ENCODE assay signal across 12 cellular contexts in genomic region chr17:2435852-2436251, GRCh38. TPM values are rescaled to one million over a fixed set of nuclear protein-coding genes. Genes with fewer than 3 reads are reported as not detected.
DNase-seq lines count a peak whose midpoint lies in the region; ATAC-seq lines count a peak whose summit lies in the region.
"Had no signal": no experiment of that assay in that cellular context is flagged by ENCODE, and none has a peak within 500 bp of the region (broad histone marks: within the 10 kb centered on the region; RNA-seq: fewer than 3 reads in every experiment).

No MANE protein-coding gene starts in this region.

- H3K9me3 ChIP-seq in SJCRH30 (replicated peaks): no peaks in the 10 kb centered on the region
- no peaks in the 10 kb centered on the region for H3K9me3 ChIP-seq in HAP-1
- H3K9me3 ChIP-seq: BE2C, upper lobe of right lung had no signal

- H3K4me1 ChIP-seq in SJCRH30 (peaks cover 7% of the 10 kb centered on the region), HAP-1 (peaks cover 13% of the 10 kb centered on the region)
- H3K4me1 ChIP-seq: BE2C, upper lobe of right lung had no signal

- in situ Hi-C loops in G401 (cut with HindIII; ENCODE audit: low sequenced_read_pairs): no loop called here
- in situ Hi-C loops in HAP-1 (cut with MboI; ENCODE audit: low sequenced_read_pairs): no loop called here

- no peaks in the 10 kb centered on the region for H3K27me3 ChIP-seq in SJCRH30
- no peaks in the 10 kb centered on the region for H3K27me3 ChIP-seq in HAP-1 (ENCODE audit: low read depth)
- H3K27me3 ChIP-seq: BE2C, upper lobe of right lung had no signal

- no peaks in the 10 kb centered on the region for H3K27me3 Mint-ChIP-seq in activated T-cell treated with anti-CD3 and anti-CD28 coated beads, Interleukin-2, amount 50 U/mL, for 4 hours (ENCODE audit: low read depth)

- peaks cover 27% of the 10 kb centered on the region for H3K36me3 Mint-ChIP-seq in activated T-cell treated with anti-CD3 and anti-CD28 coated beads, Interleukin-2, amount 50 U/mL, for 4 hours (ENCODE audit: insufficient read depth)

- peak overlapping the region; percentile 94 for H3K27ac ChIP-seq in SJCRH30
- H3K27ac ChIP-seq: upper lobe of right lung had no signal

- H3K36me3 ChIP-seq in SJCRH30 (peaks cover 25% of the 10 kb centered on the region; the same call in 1 of the 2 replicates), HAP-1 (replicated peaks) (peaks cover 51% of the 10 kb centered on the region)

- no peaks in the 10 kb centered on the region for H3K4me1 Mint-ChIP-seq in activated T-cell treated with anti-CD3 and anti-CD28 coated beads, Interleukin-2, amount 50 U/mL, for 4 hours (ENCODE audit: low read depth)

- DNase-seq in G401 (ENCODE audit: low spot score) (peak; percentile 54), NCI-H187 (lab: John Stamatoyannopoulos, UW) (peak; percentile 79 to 94), SJCRH30 (peak; percentile 65 to 80), myocyte (ENCODE audit: low read depth) (peak; percentile 56), GDM1 (lab: John Stamatoyannopoulos, UW) (no peak), HAP-1 (ENCODE audit: low spot score in 2 of 2) (no peak)
- no peak for DNase-seq in stimulated activated CD4-positive, alpha-beta T cell treated with anti-CD3 and anti-CD28 coated beads, Interleukin-4, amount 100 ng/mL, for 24 hours
- DNase-seq in activated T-cell treated with anti-CD3 and anti-CD28 coated beads, Interleukin-2, amount 50 U/mL, for 4 hours: no peak
- DNase-seq: BE2C, right cardiac atrium, upper lobe of right lung had no signal

- ATAC-seq in activated T-cell treated with anti-CD3 and anti-CD28 coated beads, Interleukin-2, amount 50 U/mL, for 4 hours: no peak
- ATAC-seq: upper lobe of right lung had no signal

- H3K4me3 ChIP-seq in SJCRH30 (no peak overlapping the region), HAP-1 (no peak overlapping the region)
- H3K4me3 ChIP-seq: upper lobe of right lung had no signal

- H3K4me3 Mint-ChIP-seq in activated T-cell treated with anti-CD3 and anti-CD28 coated beads, Interleukin-2, amount 50 U/mL, for 4 hours: no peak overlapping the region
- H3K4me3 Mint-ChIP-seq: mesothelial cell of epicardium had no signal

- H3K9me3 Mint-ChIP-seq in activated T-cell treated with anti-CD3 and anti-CD28 coated beads, Interleukin-2, amount 50 U/mL, for 4 hours: no peaks in the 10 kb centered on the region
- H3K9me3 Mint-ChIP-seq: mesothelial cell of epicardium had no signal

RNA-seq across cellular contexts. Expression of gene MNT, which starts 35.0 kb away (rescaled TPM):
- 2.4 and 3.2 TPM in 2 replicates for total RNA-seq in G401 (2014; rRNA removed; shearing (Covaris generic))
- total RNA-seq in SJCRH30 (2014; rRNA removed; shearing (Covaris generic)): 8.7 and 10.1 TPM in 2 replicates
- 6.4 and 8.5 TPM in 2 replicates for total RNA-seq in myocyte
- 13.6 TPM for polyA plus RNA-seq in myocyte (2012)
- 10 to 100 TPM; 27.8 to 30.7 (median 29.5) TPM for total RNA-seq in activated T-cell treated with anti-CD3 and anti-CD28 coated beads, Interleukin-2, amount 50 U/mL, for 4 hours

Comparison
In these comparisons a context has a peak if more than half of its experiments do, and no peak if none do; other contexts are left out.
1. DNase-seq: peak in G401 (single experiment), NCI-H187 (2 of 2), SJCRH30 (2 of 2) and myocyte (single experiment); none in stimulated activated CD4-positive, alpha-beta T cell treated with anti-CD3 and anti-CD28 coated beads, Interleukin-4, amount 100 ng/mL, for 24 hours (single experiment), activated T-cell treated with anti-CD3 and anti-CD28 coated beads, Interleukin-2, amount 50 U/mL, for 4 hours (single experiment), GDM1 (single experiment) and HAP-1 (0 of 2).